4 cellular contexts compared by ENCODE assay signal in genomic region chr7:99752354-99752753, GRCh38.
TF ChIP-seq lines count a peak whose summit lies in the region.

No MANE protein-coding gene starts in this region.

TF ChIP-seq in SK-N-SH treated with all-trans-retinoic acid at 6 μM for 48 hours, 23 proteins besides CTCF, POLR2A, EP300 and RAD21 (continues in another document):
- TF ChIP-seq ZFP30 (CRISPR knock-in tag; IDR thresholded peaks at IDR 0.05): no peak
- TF ChIP-seq ZFP3 (CRISPR knock-in tag; IDR thresholded peaks at IDR 0.05): no peak
- no peak for TF ChIP-seq TCF4 (CRISPR knock-in tag; IDR thresholded peaks at IDR 0.05; ENCODE audit: borderline replicate concordance)
- TF ChIP-seq CSDC2 (CRISPR knock-in tag; IDR thresholded peaks at IDR 0.05): no peak
- no peak for TF ChIP-seq ZNF8 (CRISPR knock-in tag; IDR thresholded peaks at IDR 0.05)
- no peak for TF ChIP-seq POU6F1 (CRISPR knock-in tag; IDR thresholded peaks at IDR 0.05; ENCODE audit: borderline replicate concordance, low read depth)
- TF ChIP-seq ESRRG (CRISPR knock-in tag; IDR thresholded peaks at IDR 0.05): no peak
- TF ChIP-seq, protein P1, sequence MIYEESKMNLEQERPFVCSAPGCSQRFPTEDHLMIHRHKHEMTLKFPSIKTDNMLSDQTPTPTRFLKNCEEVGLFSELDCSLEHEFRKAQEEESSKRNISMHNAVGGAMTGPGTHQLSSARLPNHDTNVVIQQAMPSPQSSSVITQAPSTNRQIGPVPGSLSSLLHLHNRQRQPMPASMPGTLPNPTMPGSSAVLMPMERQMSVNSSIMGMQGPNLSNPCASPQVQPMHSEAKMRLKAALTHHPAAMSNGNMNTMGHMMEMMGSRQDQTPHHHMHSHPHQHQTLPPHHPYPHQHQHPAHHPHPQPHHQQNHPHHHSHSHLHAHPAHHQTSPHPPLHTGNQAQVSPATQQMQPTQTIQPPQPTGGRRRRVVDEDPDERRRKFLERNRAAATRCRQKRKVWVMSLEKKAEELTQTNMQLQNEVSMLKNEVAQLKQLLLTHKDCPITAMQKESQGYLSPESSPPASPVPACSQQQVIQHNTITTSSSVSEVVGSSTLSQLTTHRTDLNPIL (CRISPR knock-in tag; IDR thresholded peaks at IDR 0.05; ENCODE audit: low read depth): no peak
- TF ChIP-seq RARB (CRISPR knock-in tag; IDR thresholded peaks at IDR 0.05): no peak
- no peak for TF ChIP-seq ZNF70 (CRISPR knock-in tag; IDR thresholded peaks at IDR 0.05)

TF ChIP-seq in SK-N-SH, 30 proteins besides CTCF, POLR2A, EP300 and RAD21:
- TF ChIP-seq NFIC (IDR thresholded peaks at IDR 0.05; ENCODE audit: borderline replicate concordance): no peak
- no peak for TF ChIP-seq FOSL2 (IDR thresholded peaks at IDR 0.05; ENCODE audit: borderline replicate concordance, low read depth)
- no peak for TF ChIP-seq RFX5 (IDR thresholded peaks at IDR 0.05; ENCODE audit: low read length)
- TF ChIP-seq YY1 (IDR thresholded peaks at IDR 0.05; ENCODE audit: low read depth): no peak
- no peak for TF ChIP-seq POLR2AphosphoS5 (IDR thresholded peaks at IDR 0.05; ENCODE audit: low read depth, low read length)
- TF ChIP-seq SMC3 (IDR thresholded peaks at IDR 0.05; ENCODE audit: low read depth, low read length): no peak
- TF ChIP-seq, protein P2, sequence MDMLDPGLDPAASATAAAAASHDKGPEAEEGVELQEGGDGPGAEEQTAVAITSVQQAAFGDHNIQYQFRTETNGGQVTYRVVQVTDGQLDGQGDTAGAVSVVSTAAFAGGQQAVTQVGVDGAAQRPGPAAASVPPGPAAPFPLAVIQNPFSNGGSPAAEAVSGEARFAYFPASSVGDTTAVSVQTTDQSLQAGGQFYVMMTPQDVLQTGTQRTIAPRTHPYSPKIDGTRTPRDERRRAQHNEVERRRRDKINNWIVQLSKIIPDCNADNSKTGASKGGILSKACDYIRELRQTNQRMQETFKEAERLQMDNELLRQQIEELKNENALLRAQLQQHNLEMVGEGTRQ (IDR thresholded peaks at IDR 0.05; ENCODE audit: borderline replicate concordance, low read depth, low read length): no peak
- TF ChIP-seq, protein P3, sequence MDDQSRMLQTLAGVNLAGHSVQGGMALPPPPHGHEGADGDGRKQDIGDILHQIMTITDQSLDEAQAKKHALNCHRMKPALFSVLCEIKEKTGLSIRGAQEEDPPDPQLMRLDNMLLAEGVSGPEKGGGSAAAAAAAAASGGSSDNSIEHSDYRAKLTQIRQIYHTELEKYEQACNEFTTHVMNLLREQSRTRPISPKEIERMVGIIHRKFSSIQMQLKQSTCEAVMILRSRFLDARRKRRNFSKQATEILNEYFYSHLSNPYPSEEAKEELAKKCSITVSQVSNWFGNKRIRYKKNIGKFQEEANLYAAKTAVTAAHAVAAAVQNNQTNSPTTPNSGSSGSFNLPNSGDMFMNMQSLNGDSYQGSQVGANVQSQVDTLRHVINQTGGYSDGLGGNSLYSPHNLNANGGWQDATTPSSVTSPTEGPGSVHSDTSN (IDR thresholded peaks at IDR 0.05): no peak
- TF ChIP-seq MXI1 (IDR thresholded peaks at IDR 0.05; ENCODE audit: low read depth, low read length): no peak
- no peak for TF ChIP-seq NRF1 (IDR thresholded peaks at IDR 0.05; ENCODE audit: low read depth, low read length)
- no peak for TF ChIP-seq TAF1 (IDR thresholded peaks at IDR 0.05; ENCODE audit: borderline replicate concordance, low read depth, low read length)

TF ChIP-seq in H1, 55 proteins besides CTCF, POLR2A, EP300 and RAD21:
- TF ChIP-seq CHD1 (IDR thresholded peaks at IDR 0.05; ENCODE audit: low read depth, low read length): no peak
TF ChIP-seq in H1: peak in this region for 0.

TF ChIP-seq in GM12891, 5 proteins besides CTCF, POLR2A, EP300 and RAD21:
- no peak for TF ChIP-seq TAF1 (IDR thresholded peaks at IDR 0.05; ENCODE audit: low read depth, low read length)
